40 cellular contexts compared by ENCODE assay signal in genomic region chr12:13011098-13011497, GRCh38. TPM values are rescaled to one million over a fixed set of nuclear protein-coding genes. Genes with fewer than 3 reads are reported as not detected.
"Had no signal": no experiment of that assay in that cellular context is flagged by ENCODE, and none has a peak within 500 bp of the region (broad histone marks: within the 10 kb centered on the region; RNA-seq: fewer than 3 reads in every experiment).

No MANE protein-coding gene starts in this region.

- H3K36me3 ChIP-seq: MG63 had no signal

- H3K4me3 ChIP-seq: MG63 had no signal

- DNase-seq: MG63, MM.1S, MV-4-11, NCI-H1048, NCI-H1092, NCI-H1092 treated with DMSO at 0.1 percent for 48 hours, NCI-H1105, NCI-H1105 treated with DMSO at 0.1 percent for 48 hours, NCI-H1417, NCI-H1417 treated with DMSO at 0.1 percent for 48 hours, NCI-H1436, NCI-H1436 treated with DMSO at 0.1 percent for 48 hours, NCI-H146, NCI-H1694, NCI-H1694 treated with DMSO at 0.1 percent for 48 hours, NCI-H187, NCI-H187 treated with DMSO at 0.1 percent for 48 hours, NCI-H1930, NCI-H2029, NCI-H2029 treated with DMSO at 0.1 percent for 48 hours, NCI-H2081, NCI-H2081 treated with DMSO at 0.1 percent for 48 hours, NCI-H2107, NCI-H2171, NCI-H2171 treated with DMSO at 0.1 percent for 48 hours, NCI-H2227 treated with DMSO at 0.1 percent for 48 hours, NCI-H226, NCI-H345, NCI-H446, NCI-H446 treated with DMSO at 0.1 percent for 48 hours, NCI-H510A, NCI-H510A treated with DMSO at 0.1 percent for 48 hours, NCI-H524, NCI-H524 treated with DMSO at 0.1 percent for 48 hours, NCI-H526, NCI-H526 treated with DMSO at 0.1 percent for 48 hours, NCI-H69 had no signal

- H3K9me3 ChIP-seq: MG63 had no signal

RNA-seq across cellular contexts. Expression of gene GPRC5D, which starts 59.1 kb away (rescaled TPM):
- total RNA-seq: M059J, MCF 10A, NCI-H460 had no signal
